In genomic region chr3:32226875-32227500, GRCh38 we compare ENCODE assay signal across 12 cellular contexts. TPM values are rescaled to one million over a fixed set of nuclear protein-coding genes. Genes with fewer than 3 reads are reported as not detected.
DNase-seq lines count a peak whose midpoint lies in the region; ATAC-seq and TF ChIP-seq lines count a peak whose summit lies in the region.
"Had no signal": no experiment of that assay in that cellular context is flagged by ENCODE, and none has a peak within 500 bp of the region (broad histone marks: within the 10 kb centered on the region; RNA-seq: fewer than 3 reads in every experiment).

No MANE protein-coding gene starts in this region.

- no peaks in the 10 kb centered on the region for H3K27me3 ChIP-seq in breast epithelium
- H3K27me3 ChIP-seq: ascending aorta had no signal

- no peak overlapping the region for H3K4me3 Mint-ChIP-seq in MCF 10A (ENCODE audit: unreplicated experiment)

- no peak overlapping the region for H3K27ac Mint-ChIP-seq in MCF 10A (ENCODE audit: low read depth, unreplicated experiment)

- H3K4me3 ChIP-seq in breast epithelium: no peak overlapping the region
- H3K4me3 ChIP-seq: ascending aorta had no signal

- intact Hi-C loops in MCF 10A (cut with micrococcal nuclease): no loop called here
- intact Hi-C loops in breast epithelium (cut with DNase I; ENCODE audit: low total_unique reads): no loop called here

- TF ChIP-seq CTCF in MCF 10A (IDR thresholded peaks at IDR 0.05; ENCODE audit: unreplicated experiment): no peak
- no peak for TF ChIP-seq CTCF in breast epithelium (IDR thresholded peaks at IDR 0.05)

- no TSS peak for BruUV-seq in MCF 10A (replicated peaks; lab: Mats Ljungman, UMichigan)

- H3K36me3 Mint-ChIP-seq in MCF 10A (ENCODE audit: insufficient read depth, unreplicated experiment): no peaks in the 10 kb centered on the region

- no peaks in the 10 kb centered on the region for H3K9me3 Mint-ChIP-seq in MCF 10A (ENCODE audit: unreplicated experiment)

- H3K27me3 Mint-ChIP-seq in MCF 10A (ENCODE audit: insufficient read depth, unreplicated experiment): no peaks in the 10 kb centered on the region

- DNase-seq in MCF 10A (ENCODE audit: unreplicated experiment) (peak; percentile 59), breast epithelium (ENCODE audit: low spot score in 2 of 2) (no peak), SW480 (ENCODE audit: low spot score) (peak; percentile 84), fibroblast of the conjunctiva (ENCODE audit: low read depth) (peak; percentile 22), iPS-NIHi11 (ENCODE audit: low spot score) (no peak)
- no peak for DNase-seq in stimulated activated CD4-positive, alpha-beta T cell treated with anti-CD3 and anti-CD28 coated beads, Interleukin-1b, Interleukin-23, amount 100 ng/mL, for 48 hours
- DNase-seq: kidney, WERI-Rb-1 had no signal

- no peaks in the 10 kb centered on the region for H3K9me3 ChIP-seq in breast epithelium
- H3K9me3 ChIP-seq: ascending aorta had no signal

- no peak for ATAC-seq in GM18511 (IDR thresholded peaks at IDR 0.05; ENCODE audit: unreplicated experiment)
- ATAC-seq in GM21528 (IDR thresholded peaks at IDR 0.05; ENCODE audit: low FRiP score, unreplicated experiment): no peak

- CTCF ChIA-PET in MCF 10A (lab: Yijun Ruan, JAX): interaction anchor here (0.6 to 1.1 kb wide), 2 partner anchors 50 to 210 kb away, joined by 3 to 10 read pairs; no protein-coding TSS in a partner anchor

- H3K4me1 ChIP-seq in breast epithelium: no peaks in the 10 kb centered on the region
- H3K4me1 ChIP-seq: ascending aorta had no signal

- H3K4me1 Mint-ChIP-seq in MCF 10A (ENCODE audit: insufficient read depth, unreplicated experiment): peaks cover 10% of the 10 kb centered on the region

- POLR2A ChIA-PET in MCF 10A (lab: Yijun Ruan, JAX): interaction anchor here (0.6 to 2.4 kb wide), 2 partner anchors 12 to 48 kb away, joined by 3 to 10 read pairs; partner anchors contain the start of gene CMTM8

- H3K36me3 ChIP-seq in breast epithelium: no peaks in the 10 kb centered on the region
- H3K36me3 ChIP-seq: ascending aorta, WERI-Rb-1 had no signal

- no peak for TF ChIP-seq POLR2A in breast epithelium (IDR thresholded peaks at IDR 0.05)

- H3K27ac ChIP-seq in breast epithelium: no peak overlapping the region
- H3K27ac ChIP-seq: ascending aorta, WERI-Rb-1 had no signal

RNA-seq across cellular contexts. Expression of gene CMTM8, which starts 11.5 kb away (rescaled TPM):
- total RNA-seq in MCF 10A (2022) (3.2 and 3.8 TPM in 2 replicates), breast epithelium (10 to 100 TPM in 2 of 3 donors, 1 to 10 TPM in 1; 4.2 to 24.7 (median 19.3) TPM)
- total RNA-seq: skeletal muscle tissue had no signal

Comparison
In these comparisons a context has a peak if more than half of its experiments do, and no peak if none do; other contexts are left out.
1. DNase-seq: peak in MCF 10A (single experiment), SW480 (single experiment) and fibroblast of the conjunctiva (single experiment); none in breast epithelium (0 of 2), stimulated activated CD4-positive, alpha-beta T cell treated with anti-CD3 and anti-CD28 coated beads, Interleukin-1b, Interleukin-23, amount 100 ng/mL, for 48 hours (single experiment) and iPS-NIHi11 (single experiment).